In the genomic region with DNA sequence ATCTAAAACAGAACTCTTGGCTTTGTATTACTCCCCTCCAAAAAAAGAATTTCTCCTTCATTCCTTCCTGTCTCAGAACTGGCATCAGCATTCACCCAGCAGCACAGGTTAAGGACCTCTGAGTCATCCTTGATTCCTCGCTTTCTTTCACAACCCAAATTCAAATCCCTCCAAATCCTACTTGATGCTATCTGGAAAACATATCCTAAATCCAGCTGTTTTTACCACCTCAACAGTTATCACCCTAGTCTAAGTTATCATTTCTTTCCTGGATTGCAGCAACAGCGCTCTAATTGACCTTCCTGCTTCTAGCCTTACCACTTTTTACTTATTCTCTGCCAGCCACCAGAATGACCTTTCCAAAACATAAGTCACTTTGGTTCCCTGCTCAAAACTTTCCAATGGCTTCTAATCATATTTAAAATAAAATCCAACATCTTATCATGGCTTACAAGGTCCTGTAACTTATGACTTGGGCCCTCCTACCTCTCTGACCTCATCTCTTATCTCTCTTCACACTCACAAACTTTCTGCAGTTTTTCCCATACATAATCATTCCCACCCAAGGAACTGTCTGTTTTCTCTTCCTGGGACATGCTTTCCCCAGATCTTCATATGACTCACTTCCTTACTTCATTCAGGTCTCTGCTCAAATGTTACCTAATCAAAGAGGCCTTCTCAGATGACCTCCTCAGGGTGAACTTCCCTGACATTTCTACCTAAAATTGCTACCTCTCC, we compare ENCODE assay signal across 1 cellular context.
TF ChIP-seq lines count a peak whose summit lies in the region.

No MANE protein-coding gene starts in this region.

TF ChIP-seq in K562, 482 proteins besides CTCF, POLR2A, EP300 and RAD21 (continued from another document and continues in another):
- TF ChIP-seq UBTF (IDR thresholded peaks at IDR 0.05; ENCODE audit: borderline replicate concordance in 1 of 2, low read depth in 2 of 2, low read length in 2 of 2) (no peak), L3MBTL2 (IDR thresholded peaks at IDR 0.05) (peak; percentile 42; the same call in 1 of the 2 replicates), RCOR1 (IDR thresholded peaks at IDR 0.05; ENCODE audit: borderline replicate concordance in 1 of 2, low read depth in 2 of 2, low read length in 2 of 2) (peak in 1 of 2 experiments; percentile 81; a peak in 2 of 4 replicates), FOXK2 (conservative IDR thresholded peaks at IDR 0.05 in 1 of 2, IDR thresholded peaks at IDR 0.05 in 1 of 2; ENCODE audit: low read depth in 2 of 2) (0 out of 4 replicates have a peak, but pooled peaks of 1 of the 2 experiments have one; percentile 44), CEBPB (tag; IDR thresholded peaks at IDR 0.05) (peak; percentile 58; the same call in 1 of the 2 replicates), NFYB (IDR thresholded peaks at IDR 0.05; ENCODE audit: extremely low read depth, insufficient read length) (no peak), HNRNPK (IDR thresholded peaks at IDR 0.05; ENCODE audit: low read depth, low read length, poor library complexity, severe bottlenecking) (no peak), FOSL1 (tag; conservative IDR thresholded peaks at IDR 0.05) (peak; percentile 97), KAT7 (CRISPR knock-in tag; IDR thresholded peaks at IDR 0.05; ENCODE audit: borderline replicate concordance) (no peak), POLR2H (tag; IDR thresholded peaks at IDR 0.05; ENCODE audit: low read depth) (peak; percentile 65; the same call in 1 of the 2 replicates), MTA2 (IDR thresholded peaks at IDR 0.05; ENCODE audit: low read depth) (peak; percentile 88), CC2D1A (IDR thresholded peaks at IDR 0.05) (peak; percentile 76), CHD1 (IDR thresholded peaks at IDR 0.05; ENCODE audit: low read length) (no peak), NR2C1 (IDR thresholded peaks at IDR 0.05) (peak; percentile 63), NR2C1 (tag; IDR thresholded peaks at IDR 0.05) (peak; percentile 65), SPI1 (IDR thresholded peaks at IDR 0.05; ENCODE audit: borderline replicate concordance, low read depth, low read length) (peak; percentile 68; the same call in 1 of the 2 replicates), HDAC1 (IDR thresholded peaks at IDR 0.05) (peak in 1 of 2 experiments; percentile 91; a peak in 2 of 4 replicates), PYGO2 (tag; IDR thresholded peaks at IDR 0.05) (0 out of 2 replicates have a peak, but pooled peaks have one; percentile 28), ELF1 (tag; IDR thresholded peaks at IDR 0.05) (peak; percentile 37; the same call in 1 of the 2 replicates), ESRRA (IDR thresholded peaks at IDR 0.05; ENCODE audit: borderline replicate concordance, low read depth) (peak; percentile 83), MAZ (CRISPR knock-in tag; conservative IDR thresholded peaks at IDR 0.05 in 1 of 2, IDR thresholded peaks at IDR 0.05 in 1 of 2) (0 out of 4 replicates have a peak, but pooled peaks have one; percentile 10 to 20), CCNT2 (IDR thresholded peaks at IDR 0.05; ENCODE audit: borderline replicate concordance, extremely low read depth, insufficient read length, low read depth, low read length) (peak; percentile 40), ETV1 (tag; conservative IDR thresholded peaks at IDR 0.05; ENCODE audit: low read depth) (peak; percentile 63), MEIS2 (IDR thresholded peaks at IDR 0.05; ENCODE audit: partially characterized antibody) (peak; percentile 73), CBFA2T3 (IDR thresholded peaks at IDR 0.05) (peak; percentile 97), SIRT6 (IDR thresholded peaks at IDR 0.05; ENCODE audit: low read depth, low read length) (no peak), SMAD1 (IDR thresholded peaks at IDR 0.05; ENCODE audit: low read depth, low read length, partially characterized antibody) (peak; percentile 23), BRD4 (IDR thresholded peaks at IDR 0.05) (no peak), KLF16 (IDR thresholded peaks at IDR 0.05) (peak; percentile 82), JUND (IDR thresholded peaks at IDR 0.05; ENCODE audit: borderline replicate concordance, low read depth, low read length) (peak; percentile 95), JUND (tag; IDR thresholded peaks at IDR 0.05; ENCODE audit: borderline replicate concordance, low read depth, low read length) (peak; percentile 91), SMARCE1 (IDR thresholded peaks at IDR 0.05) (peak; percentile 98), TCF3 (CRISPR knock-in tag; IDR thresholded peaks at IDR 0.05) (peak; percentile 89), SMAD4 (CRISPR knock-in tag; conservative IDR thresholded peaks at IDR 0.05) (peak; percentile 60; the same call in 1 of the 2 replicates), FOXA1 (IDR thresholded peaks at IDR 0.05; ENCODE audit: borderline replicate concordance) (no peak), ZNF140 (CRISPR knock-in tag; IDR thresholded peaks at IDR 0.05) (no peak)
- TF ChIP-seq, protein P1, sequence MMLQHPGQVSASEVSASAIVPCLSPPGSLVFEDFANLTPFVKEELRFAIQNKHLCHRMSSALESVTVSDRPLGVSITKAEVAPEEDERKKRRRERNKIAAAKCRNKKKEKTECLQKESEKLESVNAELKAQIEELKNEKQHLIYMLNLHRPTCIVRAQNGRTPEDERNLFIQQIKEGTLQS (IDR thresholded peaks at IDR 0.05), result peak; percentile 96
- TF ChIP-seq, protein P1 (CRISPR knock-in tag; conservative IDR thresholded peaks at IDR 0.05), result no peak; the same call in 1 of the 2 replicates
- TF ChIP-seq, protein P2, sequence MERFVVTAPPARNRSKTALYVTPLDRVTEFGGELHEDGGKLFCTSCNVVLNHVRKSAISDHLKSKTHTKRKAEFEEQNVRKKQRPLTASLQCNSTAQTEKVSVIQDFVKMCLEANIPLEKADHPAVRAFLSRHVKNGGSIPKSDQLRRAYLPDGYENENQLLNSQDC (CRISPR knock-in tag; IDR thresholded peaks at IDR 0.05), result no peak
- TF ChIP-seq, protein P3, sequence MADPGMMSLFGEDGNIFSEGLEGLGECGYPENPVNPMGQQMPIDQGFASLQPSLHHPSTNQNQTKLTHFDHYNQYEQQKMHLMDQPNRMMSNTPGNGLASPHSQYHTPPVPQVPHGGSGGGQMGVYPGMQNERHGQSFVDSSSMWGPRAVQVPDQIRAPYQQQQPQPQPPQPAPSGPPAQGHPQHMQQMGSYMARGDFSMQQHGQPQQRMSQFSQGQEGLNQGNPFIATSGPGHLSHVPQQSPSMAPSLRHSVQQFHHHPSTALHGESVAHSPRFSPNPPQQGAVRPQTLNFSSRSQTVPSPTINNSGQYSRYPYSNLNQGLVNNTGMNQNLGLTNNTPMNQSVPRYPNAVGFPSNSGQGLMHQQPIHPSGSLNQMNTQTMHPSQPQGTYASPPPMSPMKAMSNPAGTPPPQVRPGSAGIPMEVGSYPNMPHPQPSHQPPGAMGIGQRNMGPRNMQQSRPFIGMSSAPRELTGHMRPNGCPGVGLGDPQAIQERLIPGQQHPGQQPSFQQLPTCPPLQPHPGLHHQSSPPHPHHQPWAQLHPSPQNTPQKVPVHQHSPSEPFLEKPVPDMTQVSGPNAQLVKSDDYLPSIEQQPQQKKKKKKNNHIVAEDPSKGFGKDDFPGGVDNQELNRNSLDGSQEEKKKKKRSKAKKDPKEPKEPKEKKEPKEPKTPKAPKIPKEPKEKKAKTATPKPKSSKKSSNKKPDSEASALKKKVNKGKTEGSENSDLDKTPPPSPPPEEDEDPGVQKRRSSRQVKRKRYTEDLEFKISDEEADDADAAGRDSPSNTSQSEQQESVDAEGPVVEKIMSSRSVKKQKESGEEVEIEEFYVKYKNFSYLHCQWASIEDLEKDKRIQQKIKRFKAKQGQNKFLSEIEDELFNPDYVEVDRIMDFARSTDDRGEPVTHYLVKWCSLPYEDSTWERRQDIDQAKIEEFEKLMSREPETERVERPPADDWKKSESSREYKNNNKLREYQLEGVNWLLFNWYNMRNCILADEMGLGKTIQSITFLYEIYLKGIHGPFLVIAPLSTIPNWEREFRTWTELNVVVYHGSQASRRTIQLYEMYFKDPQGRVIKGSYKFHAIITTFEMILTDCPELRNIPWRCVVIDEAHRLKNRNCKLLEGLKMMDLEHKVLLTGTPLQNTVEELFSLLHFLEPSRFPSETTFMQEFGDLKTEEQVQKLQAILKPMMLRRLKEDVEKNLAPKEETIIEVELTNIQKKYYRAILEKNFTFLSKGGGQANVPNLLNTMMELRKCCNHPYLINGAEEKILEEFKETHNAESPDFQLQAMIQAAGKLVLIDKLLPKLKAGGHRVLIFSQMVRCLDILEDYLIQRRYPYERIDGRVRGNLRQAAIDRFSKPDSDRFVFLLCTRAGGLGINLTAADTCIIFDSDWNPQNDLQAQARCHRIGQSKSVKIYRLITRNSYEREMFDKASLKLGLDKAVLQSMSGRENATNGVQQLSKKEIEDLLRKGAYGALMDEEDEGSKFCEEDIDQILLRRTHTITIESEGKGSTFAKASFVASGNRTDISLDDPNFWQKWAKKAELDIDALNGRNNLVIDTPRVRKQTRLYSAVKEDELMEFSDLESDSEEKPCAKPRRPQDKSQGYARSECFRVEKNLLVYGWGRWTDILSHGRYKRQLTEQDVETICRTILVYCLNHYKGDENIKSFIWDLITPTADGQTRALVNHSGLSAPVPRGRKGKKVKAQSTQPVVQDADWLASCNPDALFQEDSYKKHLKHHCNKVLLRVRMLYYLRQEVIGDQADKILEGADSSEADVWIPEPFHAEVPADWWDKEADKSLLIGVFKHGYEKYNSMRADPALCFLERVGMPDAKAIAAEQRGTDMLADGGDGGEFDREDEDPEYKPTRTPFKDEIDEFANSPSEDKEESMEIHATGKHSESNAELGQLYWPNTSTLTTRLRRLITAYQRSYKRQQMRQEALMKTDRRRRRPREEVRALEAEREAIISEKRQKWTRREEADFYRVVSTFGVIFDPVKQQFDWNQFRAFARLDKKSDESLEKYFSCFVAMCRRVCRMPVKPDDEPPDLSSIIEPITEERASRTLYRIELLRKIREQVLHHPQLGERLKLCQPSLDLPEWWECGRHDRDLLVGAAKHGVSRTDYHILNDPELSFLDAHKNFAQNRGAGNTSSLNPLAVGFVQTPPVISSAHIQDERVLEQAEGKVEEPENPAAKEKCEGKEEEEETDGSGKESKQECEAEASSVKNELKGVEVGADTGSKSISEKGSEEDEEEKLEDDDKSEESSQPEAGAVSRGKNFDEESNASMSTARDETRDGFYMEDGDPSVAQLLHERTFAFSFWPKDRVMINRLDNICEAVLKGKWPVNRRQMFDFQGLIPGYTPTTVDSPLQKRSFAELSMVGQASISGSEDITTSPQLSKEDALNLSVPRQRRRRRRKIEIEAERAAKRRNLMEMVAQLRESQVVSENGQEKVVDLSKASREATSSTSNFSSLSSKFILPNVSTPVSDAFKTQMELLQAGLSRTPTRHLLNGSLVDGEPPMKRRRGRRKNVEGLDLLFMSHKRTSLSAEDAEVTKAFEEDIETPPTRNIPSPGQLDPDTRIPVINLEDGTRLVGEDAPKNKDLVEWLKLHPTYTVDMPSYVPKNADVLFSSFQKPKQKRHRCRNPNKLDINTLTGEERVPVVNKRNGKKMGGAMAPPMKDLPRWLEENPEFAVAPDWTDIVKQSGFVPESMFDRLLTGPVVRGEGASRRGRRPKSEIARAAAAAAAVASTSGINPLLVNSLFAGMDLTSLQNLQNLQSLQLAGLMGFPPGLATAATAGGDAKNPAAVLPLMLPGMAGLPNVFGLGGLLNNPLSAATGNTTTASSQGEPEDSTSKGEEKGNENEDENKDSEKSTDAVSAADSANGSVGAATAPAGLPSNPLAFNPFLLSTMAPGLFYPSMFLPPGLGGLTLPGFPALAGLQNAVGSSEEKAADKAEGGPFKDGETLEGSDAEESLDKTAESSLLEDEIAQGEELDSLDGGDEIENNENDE (IDR thresholded peaks at IDR 0.05; ENCODE audit: low read depth, low read length), result no peak
- TF ChIP-seq, protein P4, sequence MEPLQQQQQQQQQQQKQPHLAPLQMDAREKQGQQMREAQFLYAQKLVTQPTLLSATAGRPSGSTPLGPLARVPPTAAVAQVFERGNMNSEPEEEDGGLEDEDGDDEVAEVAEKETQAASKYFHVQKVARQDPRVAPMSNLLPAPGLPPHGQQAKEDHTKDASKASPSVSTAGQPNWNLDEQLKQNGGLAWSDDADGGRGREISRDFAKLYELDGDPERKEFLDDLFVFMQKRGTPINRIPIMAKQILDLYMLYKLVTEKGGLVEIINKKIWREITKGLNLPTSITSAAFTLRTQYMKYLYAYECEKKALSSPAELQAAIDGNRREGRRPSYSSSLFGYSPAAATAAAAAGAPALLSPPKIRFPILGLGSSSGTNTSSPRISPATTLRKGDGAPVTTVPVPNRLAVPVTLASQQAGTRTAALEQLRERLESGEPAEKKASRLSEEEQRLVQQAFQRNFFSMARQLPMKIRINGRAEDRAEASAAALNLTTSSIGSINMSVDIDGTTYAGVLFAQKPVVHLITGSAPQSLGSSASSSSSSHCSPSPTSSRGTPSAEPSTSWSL (CRISPR knock-in tag; IDR thresholded peaks at IDR 0.05; ENCODE audit: borderline replicate concordance), result no peak
